In genomic region chr12:102470964-102471363, GRCh38 we compare ENCODE assay signal across 22 cellular contexts. TPM values are rescaled to one million over a fixed set of nuclear protein-coding genes. Genes with fewer than 3 reads are reported as not detected.
DNase-seq lines count a peak whose midpoint lies in the region; ATAC-seq, FAIRE-seq and TF ChIP-seq lines count a peak whose summit lies in the region.
"Had no signal": no experiment of that assay in that cellular context is flagged by ENCODE, and none has a peak within 500 bp of the region (broad histone marks: within the 10 kb centered on the region; RNA-seq: fewer than 3 reads in every experiment).

No MANE protein-coding gene starts in this region.

- no peaks in the 10 kb centered on the region for H3K9me1 ChIP-seq in IMR-90 (ENCODE audit: insufficient read depth, low read length)

- H2BK20ac ChIP-seq in IMR-90 (ENCODE audit: low read depth, low read length) = no peak overlapping the region

- H3K18ac ChIP-seq in IMR-90 (ENCODE audit: low read depth, low read length) = no peak overlapping the region

- H3K9ac ChIP-seq in IMR-90 (ENCODE audit: low read depth, low read length) = no peak overlapping the region
- H3K9ac ChIP-seq in endodermal cell (ENCODE audit: extremely low read depth, low read length, poor library complexity, severe bottlenecking) = no peak overlapping the region
- no peak overlapping the region for H3K9ac ChIP-seq in subcutaneous abdominal adipose tissue (ENCODE audit: low read length in 5 of 5)
- H3K9ac ChIP-seq: GM23248 had no signal

- no peaks in the 10 kb centered on the region for H3K36me3 Mint-ChIP-seq in endodermal cell (ENCODE audit: low read depth)
- no peaks in the 10 kb centered on the region for H3K36me3 Mint-ChIP-seq in Calu3 (ENCODE audit: insufficient read depth, unreplicated experiment)
- H3K36me3 Mint-ChIP-seq: CD4-positive, alpha-beta memory T cell had no signal

- no peak overlapping the region for H3K27ac ChIP-seq in IMR-90 (ENCODE audit: insufficient read depth, low read length)
- H3K27ac ChIP-seq in endodermal cell (ENCODE audit: low read depth, low read length) = no peak overlapping the region
- H3K27ac ChIP-seq in hepatocyte = peak overlapping the region; percentile 0
- peak overlapping the region; percentile 93 for H3K27ac ChIP-seq in subcutaneous abdominal adipose tissue (ENCODE audit: low read depth, low read length)
- H3K27ac ChIP-seq: A549, GM23248 had no signal

- no peaks in the 10 kb centered on the region for H3K27me3 ChIP-seq in IMR-90 (ENCODE audit: control insufficient read depth, insufficient read depth, low read length)
- H3K27me3 ChIP-seq in endodermal cell (ENCODE audit: control insufficient read depth, insufficient read depth, low read length, poor library complexity, severe bottlenecking) = no peaks in the 10 kb centered on the region
- no peaks in the 10 kb centered on the region for H3K27me3 ChIP-seq in hepatocyte
- no peaks in the 10 kb centered on the region for H3K27me3 ChIP-seq in subcutaneous abdominal adipose tissue (ENCODE audit: control insufficient read depth in 5 of 5, insufficient read depth in 4 of 5, low read length in 5 of 5)

- no peak overlapping the region for H3K23ac ChIP-seq in IMR-90 (ENCODE audit: low read depth, low read length)

- no CpG with 5 or more reads among the region's 4 CpGs for WGBS in IMR-90 (ENCODE audit: extremely low coverage in 2 of 2, insufficient read length in 1 of 2), 2 experiments
- WGBS in endodermal cell (ENCODE audit: insufficient coverage in 1 of 2, insufficient read length in 1 of 2), 2 experiments = 76 to 83% methylated on average over 1 to 3 of the region's 4 CpGs
- 11% methylated on average over 4 of the region's 4 CpGs for WGBS in hepatocyte (ENCODE audit: low lambda C conversion rate, missing lambda C conversion rate)

- H4K20me1 ChIP-seq in IMR-90 (ENCODE audit: insufficient read depth, low read length) = no peaks in the 10 kb centered on the region
- H4K20me1 ChIP-seq in hepatocyte (ENCODE audit: insufficient read depth, poor library complexity, severe bottlenecking) = no peaks in the 10 kb centered on the region

- no peak for DNase-seq in IMR-90
- no peak for DNase-seq in endodermal cell
- no peak for DNase-seq in hepatocyte (ENCODE audit: low spot score)
- DNase-seq in D721Med (ENCODE audit: insufficient read length, low spot score) = no peak
- no peak for DNase-seq in Calu3
- DNase-seq in T-helper 1 cell = no peak
- DNase-seq: 8988T; ACHN; C1 segment of cervical spinal cord; CD4-positive, alpha-beta memory T cell; COR-L47; DMS 273 treated with DMSO at 0.1 percent for 48 hours; DMS79; EL; GDM1; GM23248; H7; HCEC 1CT had no signal

- TF ChIP-seq CTCF in IMR-90 (conservative IDR thresholded peaks at IDR 0.05; ENCODE audit: low read depth, low read length) = no peak
- no peak for TF ChIP-seq CTCF in endodermal cell (conservative IDR thresholded peaks at IDR 0.05)
- no peak for TF ChIP-seq CTCF in hepatocyte (IDR thresholded peaks at IDR 0.05; ENCODE audit: poor library complexity)
- TF ChIP-seq CTCF in D721Med (IDR thresholded peaks at IDR 0.05; ENCODE audit: insufficient read depth, missing control alignments) = no peak
- no peak for TF ChIP-seq CTCF in Calu3 (IDR thresholded peaks at IDR 0.05; ENCODE audit: unreplicated experiment)

- H2AK5ac ChIP-seq in IMR-90 (ENCODE audit: low read depth, low read length) = no peak overlapping the region

- H3K4ac ChIP-seq in IMR-90 (ENCODE audit: low read depth, low read length) = no peak overlapping the region

- H3K27me3 Mint-ChIP-seq in endodermal cell (ENCODE audit: insufficient read depth) = no peaks in the 10 kb centered on the region
- H3K27me3 Mint-ChIP-seq in Calu3 (ENCODE audit: unreplicated experiment) = no peaks in the 10 kb centered on the region

- H3K4me1 Mint-ChIP-seq in endodermal cell (peaks cover 10% of the 10 kb centered on the region), Calu3 (ENCODE audit: low read depth, unreplicated experiment) (no peaks in the 10 kb centered on the region)
- H3K4me1 Mint-ChIP-seq: CD4-positive, alpha-beta memory T cell had no signal

- no peak overlapping the region for H2BK5ac ChIP-seq in IMR-90 (ENCODE audit: low read depth, low read length, poor library complexity, severe bottlenecking)

- peak; percentile 46; the same call in 1 of the 2 replicates for ATAC-seq in IMR-90 (ENCODE audit: low read depth)
- ATAC-seq: A549, GM12878 had no signal

- H3K4me3 ChIP-seq in IMR-90 (ENCODE audit: insufficient read depth, low read depth, low read length) = no peak overlapping the region
- H3K4me3 ChIP-seq in endodermal cell (ENCODE audit: low read length) = peak overlapping the region; percentile 47
- no peak overlapping the region for H3K4me3 ChIP-seq in hepatocyte
- H3K4me3 ChIP-seq in subcutaneous abdominal adipose tissue (ENCODE audit: low read depth in 1 of 5, low read length in 5 of 5) = peak overlapping the region in 1 of 5 donors; percentile 15
- H3K4me3 ChIP-seq: A549, GM12878, GM23248 had no signal

- H3K4me1 ChIP-seq in IMR-90 (ENCODE audit: control insufficient read depth, insufficient read depth, low read length) (peaks cover 5% of the 10 kb centered on the region), endodermal cell (ENCODE audit: control insufficient read depth, insufficient read depth, low read length) (peaks cover 10% of the 10 kb centered on the region), hepatocyte (ENCODE audit: insufficient read depth) (peaks cover 12% of the 10 kb centered on the region), subcutaneous abdominal adipose tissue (ENCODE audit: control insufficient read depth in 5 of 5, insufficient read depth in 5 of 5, low read length in 5 of 5) (peaks cover 5 to 77% (median 59%) of the 10 kb centered on the region in 5 donors)

- dilution Hi-C loops in IMR-90 (cut with HindIII; ENCODE audit: low sequenced_read_pairs, unreplicated experiment) = no loop called here

- H3K9me2 ChIP-seq in hepatocyte (replicated peaks; ENCODE audit: insufficient read depth) = no peaks in the 10 kb centered on the region

- H2AFZ ChIP-seq in IMR-90 (replicated peaks; ENCODE audit: low read length, poor library complexity) = no peak overlapping the region
- H2AFZ ChIP-seq in hepatocyte = no peak overlapping the region
- H2AFZ ChIP-seq: GM23248 had no signal

- no peak overlapping the region for H3K56ac ChIP-seq in IMR-90 (ENCODE audit: extremely low read depth, insufficient read depth, low read length)

- H3K4me3 Mint-ChIP-seq in endodermal cell = no peak overlapping the region
- no peak overlapping the region for H3K4me3 Mint-ChIP-seq in Calu3 (ENCODE audit: low read depth, unreplicated experiment)
- H3K4me3 Mint-ChIP-seq: CD4-positive, alpha-beta memory T cell had no signal

- in situ Hi-C loops in IMR-90 (cut with MboI; ENCODE audit: low sequenced_read_pairs) = no loop called here

- no peak for TF ChIP-seq RAD21 in IMR-90 (IDR thresholded peaks at IDR 0.05; ENCODE audit: low read length)

- H3K27ac Mint-ChIP-seq in endodermal cell = no peak overlapping the region
- H3K27ac Mint-ChIP-seq in Calu3 (ENCODE audit: unreplicated experiment) = no peak overlapping the region
- H3K27ac Mint-ChIP-seq: CD4-positive, alpha-beta memory T cell had no signal

- H3K79me1 ChIP-seq in IMR-90 (ENCODE audit: low read depth in 1 of 2, low read length in 2 of 2) = no peaks in the 10 kb centered on the region

- no peak for FAIRE-seq in D721Med (lab: Jason Lieb, UNC)
- FAIRE-seq: A549, GM12878, H1 had no signal

- BruUV-seq in IMR-90 (replicated peaks; lab: Mats Ljungman, UMichigan) = no TSS peak
- no TSS peak for BruUV-seq in Calu3 (replicated peaks; lab: Mats Ljungman, UMichigan)

- H2BK15ac ChIP-seq in IMR-90 (ENCODE audit: low read depth, low read length) = no peak overlapping the region

- CTCF ChIA-PET in IMR-90 (lab: Yijun Ruan, JAX) (interaction anchor here (1.5 kb wide), 1 partner anchor 14 kb away, joined by 3 read pairs; no protein-coding TSS in a partner anchor), Calu3 (lab: Charles Lee) (no interaction called here)

- POLR2A ChIA-PET in IMR-90 (lab: Charles Lee; ENCODE audit: unreplicated experiment) = no interaction called here

- no peak overlapping the region for H2BK120ac ChIP-seq in IMR-90 (ENCODE audit: low read depth, low read length)

- H3K9me3 Mint-ChIP-seq in endodermal cell (no peaks in the 10 kb centered on the region), Calu3 (ENCODE audit: low read depth, unreplicated experiment) (peaks cover 2% of the 10 kb centered on the region)

- no peak overlapping the region for H4K8ac ChIP-seq in IMR-90 (ENCODE audit: low read depth in 2 of 2, low read length in 2 of 2)

- no peaks in the 10 kb centered on the region for H3K36me3 ChIP-seq in IMR-90 (ENCODE audit: control insufficient read depth, insufficient read depth, low read length)
- no peaks in the 10 kb centered on the region for H3K36me3 ChIP-seq in endodermal cell (ENCODE audit: control insufficient read depth, insufficient read depth, low read length)
- H3K36me3 ChIP-seq in hepatocyte (replicated peaks; ENCODE audit: insufficient read depth, low read depth) = no peaks in the 10 kb centered on the region
- H3K36me3 ChIP-seq in subcutaneous abdominal adipose tissue (ENCODE audit: control insufficient read depth in 5 of 5, insufficient read depth in 5 of 5, low read length in 5 of 5) = peaks cover 0 to 20% (median 8%) of the 10 kb centered on the region in 5 donors

- H3K9me3 ChIP-seq in IMR-90 (ENCODE audit: control insufficient read depth, insufficient read depth, low read length) (no peaks in the 10 kb centered on the region), endodermal cell (ENCODE audit: control insufficient read depth, low read length) (no peaks in the 10 kb centered on the region), hepatocyte (ENCODE audit: low read depth) (no peaks in the 10 kb centered on the region), subcutaneous abdominal adipose tissue (ENCODE audit: control insufficient read depth in 5 of 5, low read length in 5 of 5) (no peaks in the 10 kb centered on the region)
- H3K9me3 ChIP-seq: A549 had no signal

- H3K79me2 ChIP-seq in hepatocyte = no peaks in the 10 kb centered on the region

- H3K4me2 ChIP-seq in IMR-90 (ENCODE audit: low read depth, low read length) (no peak overlapping the region), hepatocyte (peak overlapping the region; percentile 59)
- H3K4me2 ChIP-seq: A549 had no signal

- no peak overlapping the region for H4K5ac ChIP-seq in IMR-90 (ENCODE audit: low read depth, low read length)

- TF ChIP-seq POLR2A in IMR-90 (IDR thresholded peaks at IDR 0.05; ENCODE audit: low read depth, low read length) = no peak

- no peak overlapping the region for H4K91ac ChIP-seq in IMR-90 (ENCODE audit: insufficient read depth, low read depth, low read length)

- intact Hi-C loops in IMR-90 (cut with micrococcal nuclease) (no loop called here), Calu3 (cut with micrococcal nuclease; ENCODE audit: unreplicated experiment) (no loop called here)

- no peak overlapping the region for H2AK9ac ChIP-seq in IMR-90 (replicated peaks; ENCODE audit: low read depth, low read length, poor library complexity)

- H3K14ac ChIP-seq in IMR-90 (replicated peaks; ENCODE audit: low read depth, low read length) = no peak overlapping the region

RNA-seq across cellular contexts. Expression of gene IGF1, which starts 9.4 kb away (rescaled TPM):
- total RNA-seq in IMR-90 (2012; rRNA removed) = under 0.01 and 0.28 TPM in 2 replicates
- 0.12 and 0.19 TPM in 2 replicates for polyA plus RNA-seq in IMR-90 (2012; rRNA removed)
- 0.19 TPM in 1 of 2 replicates, not detected in the other for polyA plus RNA-seq in IMR-90 (2012; cell fraction: cytosol; rRNA removed)
- polyA plus RNA-seq in IMR-90 (2012; cell fraction: nucleus; rRNA removed; ENCODE audit: low replicate concordance) = 0.16 TPM in 1 of 2 replicates, not detected in the other
- not detected for total RNA-seq in endodermal cell
- 0.82 TPM for polyA plus RNA-seq in endodermal cell (2013, experiment 1 of 2)
- 0.50 TPM for polyA plus RNA-seq in endodermal cell (2013, experiment 2 of 2)
- total RNA-seq in hepatocyte = 9.7 and 10.0 TPM in 2 replicates
- 8.2 and 12.0 TPM in 2 replicates for polyA plus RNA-seq in hepatocyte
- not detected in 2 replicates for total RNA-seq in Calu3 (2022)
- total RNA-seq: CD4-positive, alpha-beta memory T cell; H1; H7 had no signal
- polyA plus RNA-seq: CD4-positive, alpha-beta memory T cell; H1 had no signal

Comparison
In these comparisons a context has a peak if more than half of its experiments do, and no peak if none do; other contexts are left out.
1. H3K27ac ChIP-seq: peak in hepatocyte (single experiment) and subcutaneous abdominal adipose tissue (single experiment); none in IMR-90 (single experiment) and endodermal cell (single experiment).